In the genomic region with DNA sequence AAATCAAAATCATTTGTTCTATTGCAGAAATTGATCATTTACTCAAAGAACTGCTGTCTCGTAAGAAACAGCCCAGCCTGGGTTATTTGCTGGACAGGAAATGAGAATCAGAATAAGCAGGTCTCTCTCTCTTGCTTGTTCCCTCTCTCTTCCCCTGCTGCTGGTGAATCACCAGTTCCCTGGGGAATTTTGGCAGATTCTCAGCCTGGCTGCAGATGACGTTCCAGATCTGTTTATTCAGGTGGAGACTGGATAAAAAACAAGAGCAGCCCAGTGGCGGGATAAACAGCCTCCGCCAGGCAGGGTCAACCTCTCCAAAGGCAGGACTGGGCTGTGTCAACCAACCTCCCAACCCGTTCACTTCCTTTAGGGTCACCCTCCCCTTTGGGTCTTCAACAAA, we compare ENCODE assay signal across 8 cellular contexts.
DNase-seq lines count a peak whose midpoint lies in the region; ATAC-seq and TF ChIP-seq lines count a peak whose summit lies in the region.

No MANE protein-coding gene starts in this region.

- H3K4me3 Mint-ChIP-seq in nephron progenitor cell (peak overlapping the region; percentile 9), CD14-positive monocyte (no peak overlapping the region)

- H3K27me3 Mint-ChIP-seq in nephron progenitor cell (ENCODE audit: low read depth, poor library complexity) (no peaks in the 10 kb centered on the region), CD14-positive monocyte (ENCODE audit: low read depth in 3 of 3) (no peaks in the 10 kb centered on the region)

- intact Hi-C loops in CD14-positive monocyte (cut with micrococcal nuclease) = no loop called here

- peaks cover 77% of the 10 kb centered on the region for H3K4me1 Mint-ChIP-seq in nephron progenitor cell
- peaks cover 12% of the 10 kb centered on the region for H3K4me1 Mint-ChIP-seq in CD14-positive monocyte

- peak; percentile 97 for DNase-seq in GM04504 (ENCODE audit: low read depth)
- DNase-seq in NCI-H82 (lab: John Stamatoyannopoulos, UW) = peak; percentile 65
- peak; percentile 67 for DNase-seq in epithelial cell of prostate (ENCODE audit: low read depth, low spot score)
- peak; percentile 44 for DNase-seq in nephron progenitor cell
- DNase-seq in CD14-positive monocyte (ENCODE audit: low spot score) = no peak
- no peak for DNase-seq in stimulated activated CD8-positive, alpha-beta memory T cell treated with anti-CD3 and anti-CD28 coated beads, Interleukin-4, amount 100 ng/mL, for 48 hours

- TF ChIP-seq CTCF in nephron progenitor cell (IDR thresholded peaks at IDR 0.05) (no peak), CD14-positive monocyte (IDR thresholded peaks at IDR 0.05) (no peak)

- H3K9me3 Mint-ChIP-seq in nephron progenitor cell (peaks cover 8% of the 10 kb centered on the region), CD14-positive monocyte (peaks cover 0 to 5% (median 0%) of the 10 kb centered on the region in 7 donors)

- H3K27ac ChIP-seq in epithelial cell of prostate = peak overlapping the region; percentile 53

- H3K27ac Mint-ChIP-seq in nephron progenitor cell (peak overlapping the region; percentile 89), CD14-positive monocyte (peak overlapping the region in 1 of 7 donors; percentile 26)

- peaks cover 38% of the 10 kb centered on the region for H3K36me3 Mint-ChIP-seq in nephron progenitor cell (ENCODE audit: low read depth)
- H3K36me3 Mint-ChIP-seq in CD14-positive monocyte = no peaks in the 10 kb centered on the region

- ATAC-seq in GM21381 (IDR thresholded peaks at IDR 0.05; ENCODE audit: unreplicated experiment) (no peak), HG02870 (IDR thresholded peaks at IDR 0.05; ENCODE audit: unreplicated experiment) (no peak)

Comparison
In these comparisons a context has a peak if more than half of its experiments do, and no peak if none do; other contexts are left out.
1. DNase-seq: peak in GM04504 (single experiment), NCI-H82 (single experiment), epithelial cell of prostate (single experiment) and nephron progenitor cell (single experiment); none in CD14-positive monocyte (single experiment) and stimulated activated CD8-positive, alpha-beta memory T cell treated with anti-CD3 and anti-CD28 coated beads, Interleukin-4, amount 100 ng/mL, for 48 hours (single experiment).